Comparison of ENCODE assay signal across 12 cellular contexts in genomic region chr19:2039082-2039958, GRCh38. TPM values are rescaled to one million over a fixed set of nuclear protein-coding genes. Genes with fewer than 3 reads are reported as not detected.
DNase-seq lines count a peak whose midpoint lies in the region; ATAC-seq, FAIRE-seq and TF ChIP-seq lines count a peak whose summit lies in the region.
"Had no signal": no experiment of that assay in that cellular context is flagged by ENCODE, and none has a peak within 500 bp of the region (broad histone marks: within the 10 kb centered on the region; RNA-seq: fewer than 3 reads in every experiment).

No MANE protein-coding gene starts in this region.

- peaks cover 0 to 1% (median 0%) of the 10 kb centered on the region in 7 donors for H3K9me3 Mint-ChIP-seq in CD4-positive, CD25-positive, alpha-beta regulatory T cell

- no peak for DNase-seq in CD4-positive, CD25-positive, alpha-beta regulatory T cell
- DNase-seq in epithelial cell of esophagus (ENCODE audit: low read depth) (no peak), pancreas (peak in 4 of 6 donors; percentile 31 to 80 (median 50)), G401 (ENCODE audit: low spot score) (no peak), HAP-1 (ENCODE audit: low spot score in 2 of 2) (no peak)
- DNase-seq: COR-L47, HFFc6, NCI-H2081 treated with DMSO at 0.1 percent for 48 hours had no signal

- H3K4me3 Mint-ChIP-seq in CD4-positive, CD25-positive, alpha-beta regulatory T cell = peak overlapping the region in 2 of 4 donors; percentile 46 to 69
- H3K4me3 Mint-ChIP-seq: activated CD8-positive, alpha-beta memory T cell treated with anti-CD3 and anti-CD28 coated beads, Interleukin-2, amount 10 ng/mL, durations not matched to agents 7 days and 5 days; HFFc6 had no signal

- no peak for TF ChIP-seq CTCF in HEK293 (tag by site-specific recombination; IDR thresholded peaks at IDR 0.05)
- TF ChIP-seq CTCF in epithelial cell of esophagus (IDR thresholded peaks at IDR 0.05; ENCODE audit: insufficient read depth, low read depth, low read length, missing control alignments) = peak; percentile 4
- no peak for TF ChIP-seq CTCF in pancreas (IDR thresholded peaks at IDR 0.05)

- H3K36me3 Mint-ChIP-seq in CD4-positive, CD25-positive, alpha-beta regulatory T cell = peaks cover 3% of the 10 kb centered on the region

- in situ Hi-C loops in G401 (cut with HindIII; ENCODE audit: low sequenced_read_pairs) (no loop called here), HAP-1 (cut with MboI; ENCODE audit: low sequenced_read_pairs) (no loop called here)

- peaks cover 42% of the 10 kb centered on the region for H3K36me3 ChIP-seq in CD4-positive, CD25-positive, alpha-beta regulatory T cell (ENCODE audit: control insufficient read depth, insufficient read depth, low read length)
- H3K36me3 ChIP-seq in HEK293 (ENCODE audit: control insufficient read depth in 2 of 2, insufficient read depth in 1 of 2, low read length in 2 of 2) = peaks cover 0 to 52% of the 10 kb centered on the region in 2 experiments; a peak in 2 of 3 replicates
- H3K36me3 ChIP-seq in pancreas = peaks cover 3 to 30% (median 26%) of the 10 kb centered on the region in 3 donors
- H3K36me3 ChIP-seq in HAP-1 (replicated peaks) = peaks cover 38% of the 10 kb centered on the region

- peaks cover 46% of the 10 kb centered on the region for H3K4me1 ChIP-seq in CD4-positive, CD25-positive, alpha-beta regulatory T cell (ENCODE audit: control insufficient read depth, insufficient read depth, low read length, poor library complexity, severe bottlenecking)
- H3K4me1 ChIP-seq in HEK293 (ENCODE audit: control insufficient read depth, insufficient read depth, low read length) (peaks cover 13% of the 10 kb centered on the region), pancreas (peaks cover 27 to 34% (median 28%) of the 10 kb centered on the region in 3 donors), HAP-1 (peaks cover 12% of the 10 kb centered on the region)

- intact Hi-C loops in pancreas (cut with DNase I) = no loop called here

- peak overlapping the region in 2 of 3 donors; percentile 20 to 62 for H3K27ac Mint-ChIP-seq in CD4-positive, CD25-positive, alpha-beta regulatory T cell
- H3K27ac Mint-ChIP-seq: activated CD8-positive, alpha-beta memory T cell treated with anti-CD3 and anti-CD28 coated beads, Interleukin-2, amount 10 ng/mL, durations not matched to agents 7 days and 5 days; HFFc6 had no signal

- no peaks in the 10 kb centered on the region for H3K27me3 ChIP-seq in CD4-positive, CD25-positive, alpha-beta regulatory T cell (ENCODE audit: control insufficient read depth, insufficient read depth, low read length)
- H3K27me3 ChIP-seq in pancreas (no peaks in the 10 kb centered on the region), HAP-1 (ENCODE audit: low read depth) (no peaks in the 10 kb centered on the region)

- H3K27me3 Mint-ChIP-seq in CD4-positive, CD25-positive, alpha-beta regulatory T cell = no peaks in the 10 kb centered on the region
- H3K27me3 Mint-ChIP-seq: activated CD8-positive, alpha-beta memory T cell treated with anti-CD3 and anti-CD28 coated beads, Interleukin-2, amount 10 ng/mL, durations not matched to agents 7 days and 5 days had no signal

- no peak for FAIRE-seq in pancreas (lab: Jason Lieb, UNC)

- H3K4me3 ChIP-seq in CD4-positive, CD25-positive, alpha-beta regulatory T cell (ENCODE audit: low read depth, low read length) = no peak overlapping the region
- no peak overlapping the region for H3K4me3 ChIP-seq in HEK293 (ENCODE audit: low read depth, low read length)
- H3K4me3 ChIP-seq in epithelial cell of esophagus (ENCODE audit: low read length) = no peak overlapping the region
- no peak overlapping the region for H3K4me3 ChIP-seq in pancreas
- no peak overlapping the region for H3K4me3 ChIP-seq in HAP-1

- 84% methylated on average over 27 to 30 of the region's 30 CpGs for WGBS in pancreas, 2 donors

- no peaks in the 10 kb centered on the region for H3K9me3 ChIP-seq in CD4-positive, CD25-positive, alpha-beta regulatory T cell (ENCODE audit: control insufficient read depth in 2 of 2, low read length in 2 of 2)
- no peaks in the 10 kb centered on the region for H3K9me3 ChIP-seq in HEK293 (ENCODE audit: control insufficient read depth, insufficient read depth, low read depth, low read length)
- H3K9me3 ChIP-seq in pancreas = no peaks in the 10 kb centered on the region
- no peaks in the 10 kb centered on the region for H3K9me3 ChIP-seq in HAP-1

- H3K4me1 Mint-ChIP-seq in CD4-positive, CD25-positive, alpha-beta regulatory T cell = peaks cover 0 to 43% (median 10%) of the 10 kb centered on the region in 4 donors

- ATAC-seq in CD4-positive, CD25-positive, alpha-beta regulatory T cell (ENCODE audit: low read depth in 2 of 2) = no peak
- no peak for ATAC-seq in pancreas
- no peak for ATAC-seq in GM19452 (IDR thresholded peaks at IDR 0.05; ENCODE audit: unreplicated experiment)
- ATAC-seq in GM21825 (IDR thresholded peaks at IDR 0.05; ENCODE audit: unreplicated experiment) = no peak
- ATAC-seq: activated CD8-positive, alpha-beta memory T cell treated with anti-CD3 and anti-CD28 coated beads, Interleukin-2, amount 10 ng/mL, durations not matched to agents 7 days and 5 days had no signal

- no peak overlapping the region for H3K27ac ChIP-seq in CD4-positive, CD25-positive, alpha-beta regulatory T cell (ENCODE audit: insufficient read depth, low read length, poor library complexity, severe bottlenecking)
- no peak overlapping the region for H3K27ac ChIP-seq in HEK293 (ENCODE audit: extremely low read depth, low read depth, low read length)
- H3K27ac ChIP-seq in pancreas = no peak overlapping the region

- POLR2A ChIA-PET in HEK293 (lab: Yijun Ruan, JAX) = interaction anchor here (0.9 kb wide), 1 partner anchor 10 kb away, joined by 3 read pairs; no protein-coding TSS in a partner anchor

- CTCF ChIA-PET in HEK293 (lab: Yijun Ruan, JAX) = interaction anchor here (0.7 to 1.1 kb wide), 2 partner anchors 20 to 31 kb away, joined by 3 to 8 read pairs; no protein-coding TSS in a partner anchor

TF ChIP-seq in HEK293, 187 proteins besides CTCF, POLR2A, EP300 and RAD21:
- 0 out of 2 replicates have a peak, but pooled peaks have one; percentile 13 for TF ChIP-seq PRDM10 (tag by site-specific recombination; IDR thresholded peaks at IDR 0.05)
- TF ChIP-seq ZFP3 (tag by site-specific recombination; IDR thresholded peaks at IDR 0.05; ENCODE audit: low read depth) = no peak

RNA-seq across cellular contexts. Expression of gene MKNK2, which starts 11.7 kb away (rescaled TPM):
- 340 TPM for total RNA-seq in CD4-positive, CD25-positive, alpha-beta regulatory T cell
- polyA plus RNA-seq in CD4-positive, CD25-positive, alpha-beta regulatory T cell = 10 to 100 TPM; 28.7 to 38.2 (median 32.0) TPM
- total RNA-seq in pancreas = 100 to 1,000 TPM; 178 to 446 (median 252) TPM
- polyA plus RNA-seq in pancreas = 100 to 1,000 TPM; 102 to 143 TPM
- 113 and 118 TPM in 2 replicates for total RNA-seq in G401 (2014; rRNA removed; shearing (Covaris generic))

RNA-seq across cellular contexts. Expression of gene BTBD2, which starts 23.8 kb away (rescaled TPM):
- 58.6 TPM for total RNA-seq in CD4-positive, CD25-positive, alpha-beta regulatory T cell
- 1 to 10 TPM; 3.2 to 5.4 (median 4.7) TPM for polyA plus RNA-seq in CD4-positive, CD25-positive, alpha-beta regulatory T cell
- 10 to 100 TPM; 33.9 to 46.4 (median 36.6) TPM for total RNA-seq in pancreas
- 10 to 100 TPM; 35.6 to 44.4 TPM for polyA plus RNA-seq in pancreas
- 70.9 and 89.0 TPM in 2 replicates for total RNA-seq in G401 (2014; rRNA removed; shearing (Covaris generic))

RNA-seq across cellular contexts. Expression of gene MOB3A, which starts 56.8 kb away (rescaled TPM):
- total RNA-seq in CD4-positive, CD25-positive, alpha-beta regulatory T cell = 131 TPM
- polyA plus RNA-seq in CD4-positive, CD25-positive, alpha-beta regulatory T cell = 10 to 100 TPM; 73.6 to 91.1 (median 88.0) TPM
- total RNA-seq in pancreas = 10 to 100 TPM; 14.5 to 26.0 (median 17.4) TPM
- 10 to 100 TPM in 1 of 2 donors, 1 to 10 TPM in 1; 9.2 to 11.1 TPM for polyA plus RNA-seq in pancreas
- 20.6 and 29.0 TPM in 2 replicates for total RNA-seq in G401 (2014; rRNA removed; shearing (Covaris generic))

RNA-seq across cellular contexts. Expression of gene IZUMO4, which starts 57.4 kb away (rescaled TPM):
- total RNA-seq in CD4-positive, CD25-positive, alpha-beta regulatory T cell = 16.5 TPM
- polyA plus RNA-seq in CD4-positive, CD25-positive, alpha-beta regulatory T cell = under 1 TPM; 0.47 to 0.82 (median 0.70) TPM
- 10 to 100 TPM in 1 of 6 donors, 1 to 10 TPM in 5; 5.2 to 10.5 (median 7.0) TPM for total RNA-seq in pancreas
- polyA plus RNA-seq in pancreas = 10 to 100 TPM; 32.8 to 42.2 TPM
- total RNA-seq in G401 (2014; rRNA removed; shearing (Covaris generic)) = 0.25 and 4.0 TPM in 2 replicates

Comparison
In these comparisons a context has a peak if more than half of its experiments do, and no peak if none do; other contexts are left out.
1. DNase-seq: peak in pancreas (4 of 6); none in CD4-positive, CD25-positive, alpha-beta regulatory T cell (0 of 3), epithelial cell of esophagus (single experiment), G401 (single experiment) and HAP-1 (0 of 2).